Comparison of ENCODE assay signal across 8 cellular contexts in the genomic region with DNA sequence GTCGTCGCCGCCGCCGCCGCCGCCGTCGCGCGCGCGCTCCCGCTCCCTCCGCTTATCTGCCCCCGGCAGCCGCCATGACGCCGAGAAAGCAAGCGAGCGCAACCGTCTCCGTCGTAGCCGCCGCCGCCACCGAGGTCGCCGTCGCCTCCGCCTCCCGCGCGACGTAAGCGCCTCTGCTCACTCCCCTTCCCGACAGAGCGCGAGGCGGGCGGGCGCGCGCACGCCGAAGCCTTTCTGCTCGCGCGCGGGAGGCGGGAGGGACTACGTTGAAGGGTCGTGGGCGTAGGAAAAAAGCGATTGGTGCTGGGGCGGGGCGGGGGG. TPM values are rescaled to one million over a fixed set of nuclear protein-coding genes. Genes with fewer than 3 reads are reported as not detected.
A peak's percentile ranks its signal among the peaks of the same experiment; 100 is the strongest.
DNase-seq lines count a peak whose midpoint lies in the region; ATAC-seq and TF ChIP-seq lines count a peak whose summit lies in the region.

Gene CHD1, minus strand, starts transcription at position 206 of the 321 bp plus-strand sequence. CDS start 2,621 bp downstream, outside the sequence.

- TF ChIP-seq CTCF in glutamatergic neuron (IDR thresholded peaks at IDR 0.05; ENCODE audit: partially characterized antibody, unreplicated experiment), result no peak
- TF ChIP-seq CTCF in ovary (IDR thresholded peaks at IDR 0.05), result no peak

- peak; percentile 84 for DNase-seq in NCI-H1105 (lab: John Stamatoyannopoulos, UW)
- DNase-seq in glutamatergic neuron, result peak; percentile 92
- DNase-seq in ovary, result peak; percentile 93 to 95 (median 94)

- H3K27me3 Mint-ChIP-seq in activated naive CD8-positive, alpha-beta T cell, result no peaks in the 10 kb centered on the region
- H3K27me3 Mint-ChIP-seq in glutamatergic neuron (ENCODE audit: unreplicated experiment), result peaks cover 10% of the 10 kb centered on the region

- H3K27me3 ChIP-seq in ovary, result no peaks in the 10 kb centered on the region
- H3K27me3 ChIP-seq in thymus (ENCODE audit: control insufficient read depth, insufficient read depth), result no peaks in the 10 kb centered on the region

- H3K4me1 Mint-ChIP-seq in activated naive CD8-positive, alpha-beta T cell (ENCODE audit: low read depth), result peaks cover 69% of the 10 kb centered on the region
- H3K4me1 Mint-ChIP-seq in glutamatergic neuron (ENCODE audit: low read depth, unreplicated experiment), result peaks cover 2% of the 10 kb centered on the region

- H3K9me3 ChIP-seq in ovary, result no peaks in the 10 kb centered on the region
- H3K9me3 ChIP-seq in thymus (ENCODE audit: control insufficient read depth), result no peaks in the 10 kb centered on the region

- intact Hi-C loops in ovary (cut with DNase I), result loop anchor here in 2 of 4 donors (2.0 to 5.0 kb wide), 2 partner anchors 156 kb away; partner anchors contain the start of gene RGMB (in 2 of the 2)

- H3K36me3 ChIP-seq in ovary (no peaks in the 10 kb centered on the region), thymus (ENCODE audit: control insufficient read depth, insufficient read depth) (peaks cover 6% of the 10 kb centered on the region)

- H3K27ac Mint-ChIP-seq in activated naive CD8-positive, alpha-beta T cell, result peak within 1 kb of the TSS; percentile 98
- H3K27ac Mint-ChIP-seq in glutamatergic neuron (ENCODE audit: unreplicated experiment), result peak within 1 kb of the TSS; percentile 95

- WGBS in ovary, 3 donors, result 0 to 1% (median 0%) methylated on average over 55 to 58 of the region's 58 CpGs
- WGBS in thymus, result under 1% methylated on average over 58 of the region's 58 CpGs

- peaks cover 2% of the 10 kb centered on the region for H3K4me1 ChIP-seq in ovary (ENCODE audit: insufficient read depth)
- H3K4me1 ChIP-seq in thymus (ENCODE audit: control insufficient read depth, insufficient read depth, low read length), result peaks cover 12% of the 10 kb centered on the region

- peaks cover 5% of the 10 kb centered on the region for H3K36me3 Mint-ChIP-seq in activated naive CD8-positive, alpha-beta T cell
- no peaks in the 10 kb centered on the region for H3K36me3 Mint-ChIP-seq in glutamatergic neuron (ENCODE audit: unreplicated experiment)

- H3K4me3 Mint-ChIP-seq in activated naive CD8-positive, alpha-beta T cell, result peak within 1 kb of the TSS; percentile 98
- H3K4me3 Mint-ChIP-seq in glutamatergic neuron (ENCODE audit: unreplicated experiment), result peak within 1 kb of the TSS; percentile 96

- TF ChIP-seq POLR2A in GM10847 (IDR thresholded peaks at IDR 0.05; ENCODE audit: extremely low read depth, insufficient read length) (peak; percentile 84), ovary (IDR thresholded peaks at IDR 0.05) (no peak)

- peak within 1 kb of the TSS; percentile 62 for H3K4me3 ChIP-seq in ovary
- peak within 1 kb of the TSS; percentile 100 for H3K4me3 ChIP-seq in thymus (ENCODE audit: low read length)

- no peaks in the 10 kb centered on the region for H3K9me3 Mint-ChIP-seq in activated naive CD8-positive, alpha-beta T cell (ENCODE audit: low read depth)
- H3K9me3 Mint-ChIP-seq in glutamatergic neuron (ENCODE audit: unreplicated experiment), result peaks cover 12% of the 10 kb centered on the region

- ATAC-seq in HG02610 (IDR thresholded peaks at IDR 0.05; ENCODE audit: unreplicated experiment) (peak; percentile 61), SK-N-SH treated with all-trans-retinoic acid at 6 μM for 48 hours (peak; percentile 73)

- peak; percentile 82 for TF ChIP-seq EP300 in ovary (IDR thresholded peaks at IDR 0.05)

- H3K27ac ChIP-seq in ovary (peak within 1 kb of the TSS; percentile 100), thymus (ENCODE audit: low read depth) (peak within 1 kb of the TSS; percentile 100)

TF ChIP-seq in SK-N-SH treated with all-trans-retinoic acid at 6 μM for 48 hours, 23 proteins besides CTCF, POLR2A, EP300 and RAD21:
- TF ChIP-seq TOX (CRISPR knock-in tag; IDR thresholded peaks at IDR 0.05; ENCODE audit: borderline replicate concordance) (no peak), CSRNP3 (CRISPR knock-in tag; IDR thresholded peaks at IDR 0.05) (no peak), OSR1 (CRISPR knock-in tag; IDR thresholded peaks at IDR 0.05) (no peak)

RNA-seq across cellular contexts. Expression of gene CHD1, which starts in this region (rescaled TPM):
- total RNA-seq in glutamatergic neuron (ENCODE audit: unreplicated experiment) (34.2 TPM), ovary (10 to 100 TPM; 35.4 to 75.8 (median 48.7) TPM)
- polyA plus RNA-seq in ovary (10 to 100 TPM; 19.6 to 25.2 TPM), thymus (55.7 TPM)

Comparison
In these comparisons a context has a peak if more than half of its experiments do, and no peak if none do; other contexts are left out.
1. Peak in every context shown above with its lines: DNase-seq, ATAC-seq, H3K4me3 ChIP-seq and H3K27ac ChIP-seq.